8 cellular contexts compared by ENCODE assay signal in genomic region chr12:27779837-27780611, GRCh38. TPM values are rescaled to one million over a fixed set of nuclear protein-coding genes. Genes with fewer than 3 reads are reported as not detected.
DNase-seq lines count a peak whose midpoint lies in the region; ATAC-seq and TF ChIP-seq lines count a peak whose summit lies in the region.

Gene KLHL42 (plus strand): TSS chr12:27780233. CDS start chr12:27780331, 98 bp downstream.
Gene MANSC4 (minus strand): TSS chr12:27780236. CDS start chr12:27771276, 8,960 bp downstream.

- TF ChIP-seq POLR2A in ovary (IDR thresholded peaks at IDR 0.05): peak; percentile 26

- H2AFZ ChIP-seq in KMS-11 (ENCODE audit: low read depth): peak within 1 kb of the TSS; percentile 94

- no peak for TF ChIP-seq EP300 in ovary (IDR thresholded peaks at IDR 0.05)

- peak within 1 kb of the TSS; percentile 78 for H3K9ac ChIP-seq in KMS-11

- H3K9me3 ChIP-seq in ovary: no peaks in the 10 kb centered on the region
- no peaks in the 10 kb centered on the region for H3K9me3 ChIP-seq in tibial artery

- peak; percentile 69 for DNase-seq in G401 (ENCODE audit: low spot score)
- DNase-seq in SK-MEL-5 (ENCODE audit: low read depth, low spot score): peak; percentile 50
- DNase-seq in head of caudate nucleus: peak; percentile 23 to 86 (median 74)
- DNase-seq in ovary: peak; percentile 67 to 86 (median 78)
- peak; percentile 68 to 89 for DNase-seq in tibial artery

- H4K20me1 ChIP-seq in KMS-11 (ENCODE audit: insufficient read depth): no peaks in the 10 kb centered on the region

- H3K36me3 Mint-ChIP-seq in activated naive CD4-positive, alpha-beta T cell treated with anti-CD3 and anti-CD28 coated beads, Interleukin-2, amount 50 U/mL, for 24 hours: peaks cover 8% of the 10 kb centered on the region

- WGBS in ovary, 3 donors: 0 to 1% (median 1%) methylated on average over 80 to 108 of the region's 108 CpGs

- H3K4me2 ChIP-seq in KMS-11: peak within 1 kb of the TSS; percentile 88

- H3K4me1 ChIP-seq in KMS-11 (ENCODE audit: low read depth, poor library complexity, severe bottlenecking) (peaks cover 10% of the 10 kb centered on the region), ovary (ENCODE audit: insufficient read depth) (peaks cover 14% of the 10 kb centered on the region), tibial artery (peaks cover 0 to 51% (median 24%) of the 10 kb centered on the region in 4 donors)

- 0 out of 2 replicates have a peak, but pooled peaks cover 3% of the 10 kb centered on the region for H3K79me2 ChIP-seq in KMS-11 (ENCODE audit: insufficient read depth, low read depth)

- intact Hi-C loops in head of caudate nucleus (cut with DNase I): loop anchor here (5.0 kb wide), 1 partner anchor 68 kb away; the partner anchor contains the start of gene MRPS35
- intact Hi-C loops in ovary (cut with DNase I): no loop called here
- intact Hi-C loops in tibial artery (cut with DNase I; ENCODE audit: low total_unique reads): loop anchor here (2.0 kb wide), 1 partner anchor 69 kb away; the partner anchor contains the start of gene MRPS35

- in situ Hi-C loops in G401 (cut with HindIII; ENCODE audit: low sequenced_read_pairs) (no loop called here), SK-MEL-5 (cut with HindIII; ENCODE audit: low pct_unique_long_range_greater_than_20kb, low sequenced_read_pairs) (no loop called here)

- peak within 1 kb of the TSS; percentile 87 for H3K4me3 Mint-ChIP-seq in activated naive CD4-positive, alpha-beta T cell treated with anti-CD3 and anti-CD28 coated beads, Interleukin-2, amount 50 U/mL, for 24 hours

- H3K4me1 Mint-ChIP-seq in activated naive CD4-positive, alpha-beta T cell treated with anti-CD3 and anti-CD28 coated beads, Interleukin-2, amount 50 U/mL, for 24 hours: peaks cover 41% of the 10 kb centered on the region

- no peaks in the 10 kb centered on the region for H3K27me3 Mint-ChIP-seq in activated naive CD4-positive, alpha-beta T cell treated with anti-CD3 and anti-CD28 coated beads, Interleukin-2, amount 50 U/mL, for 24 hours

- no peak within 1 kb of the TSS for H3K4me3 ChIP-seq in KMS-11 (IDR thresholded peaks at IDR 0.05; ENCODE audit: insufficient read depth, low read depth, low read length)
- peak within 1 kb of the TSS; percentile 71 for H3K4me3 ChIP-seq in ovary
- peak within 1 kb of the TSS; percentile 80 to 94 for H3K4me3 ChIP-seq in tibial artery

- peak within 1 kb of the TSS; percentile 54 for H3K27ac ChIP-seq in KMS-11
- H3K27ac ChIP-seq in ovary: peak within 1 kb of the TSS; percentile 80 to 90
- H3K27ac ChIP-seq in tibial artery: peak within 1 kb of the TSS; percentile 89 to 94

- peak within 1 kb of the TSS; percentile 77 for H3K27ac Mint-ChIP-seq in activated naive CD4-positive, alpha-beta T cell treated with anti-CD3 and anti-CD28 coated beads, Interleukin-2, amount 50 U/mL, for 24 hours

- no peaks in the 10 kb centered on the region for H3K27me3 ChIP-seq in KMS-11 (ENCODE audit: insufficient read depth, low read depth)
- H3K27me3 ChIP-seq in ovary: no peaks in the 10 kb centered on the region
- H3K27me3 ChIP-seq in tibial artery: no peaks in the 10 kb centered on the region

- peak; percentile 72 for ATAC-seq in GM21825 (IDR thresholded peaks at IDR 0.05; ENCODE audit: unreplicated experiment)

- no peaks in the 10 kb centered on the region for H3K36me3 ChIP-seq in KMS-11 (ENCODE audit: insufficient read depth)
- no peaks in the 10 kb centered on the region for H3K36me3 ChIP-seq in ovary
- H3K36me3 ChIP-seq in tibial artery: no peaks in the 10 kb centered on the region

- TF ChIP-seq CTCF in KMS-11 (conservative IDR thresholded peaks at IDR 0.05; ENCODE audit: low read depth, low read length) (no peak), ovary (IDR thresholded peaks at IDR 0.05) (peak in 1 of 3 donors; percentile 12), tibial artery (IDR thresholded peaks at IDR 0.05) (no peak)

- no peaks in the 10 kb centered on the region for H3K9me3 Mint-ChIP-seq in activated naive CD4-positive, alpha-beta T cell treated with anti-CD3 and anti-CD28 coated beads, Interleukin-2, amount 50 U/mL, for 24 hours

RNA-seq across cellular contexts. Expression of gene KLHL42, which starts in this region (rescaled TPM):
- total RNA-seq in G401 (2014; rRNA removed; shearing (Covaris generic)): 6.5 and 15.1 TPM in 2 replicates
- 23.7 and 24.0 TPM in 2 replicates for total RNA-seq in SK-MEL-5 (2014; rRNA removed; shearing (Covaris generic))
- polyA plus RNA-seq in SK-MEL-5 (2015; cell fraction: cytosol; rRNA removed): 18.1 and 20.4 TPM in 2 replicates
- polyA plus RNA-seq in SK-MEL-5 (2015; cell fraction: nucleus; rRNA removed): 55.7 and 78.7 TPM in 2 replicates
- 10 to 100 TPM; 10.1 to 28.4 (median 18.9) TPM for total RNA-seq in ovary
- polyA plus RNA-seq in ovary: 10 to 100 TPM in 1 of 2 donors, 1 to 10 TPM in 1; 7.0 to 16.4 TPM

RNA-seq across cellular contexts. Expression of gene MANSC4, which starts in this region (rescaled TPM):
- total RNA-seq in G401 (2014; rRNA removed; shearing (Covaris generic)): not detected in 2 replicates
- total RNA-seq in SK-MEL-5 (2014; rRNA removed; shearing (Covaris generic)): 0.37 TPM in 1 of 2 replicates, not detected in the other
- not detected in 2 replicates for polyA plus RNA-seq in SK-MEL-5 (2015; cell fraction: cytosol; rRNA removed)
- polyA plus RNA-seq in SK-MEL-5 (2015; cell fraction: nucleus; rRNA removed): not detected in 2 replicates
- under 1 TPM in 3 of 7 donors, not detected in 4; 0.20 to 0.36 (median 0.32) TPM for total RNA-seq in ovary
- under 1 TPM; 0.10 to 0.25 TPM for polyA plus RNA-seq in ovary

Comparison
In these comparisons a context has a peak if more than half of its experiments do, and no peak if none do; other contexts are left out.
1. intact Hi-C loops: an anchor here in head of caudate nucleus (5.0 kb wide) and tibial artery (2.0 kb wide); none called in ovary.